Comparison of ENCODE assay signal across 15 cellular contexts in the genomic region with DNA sequence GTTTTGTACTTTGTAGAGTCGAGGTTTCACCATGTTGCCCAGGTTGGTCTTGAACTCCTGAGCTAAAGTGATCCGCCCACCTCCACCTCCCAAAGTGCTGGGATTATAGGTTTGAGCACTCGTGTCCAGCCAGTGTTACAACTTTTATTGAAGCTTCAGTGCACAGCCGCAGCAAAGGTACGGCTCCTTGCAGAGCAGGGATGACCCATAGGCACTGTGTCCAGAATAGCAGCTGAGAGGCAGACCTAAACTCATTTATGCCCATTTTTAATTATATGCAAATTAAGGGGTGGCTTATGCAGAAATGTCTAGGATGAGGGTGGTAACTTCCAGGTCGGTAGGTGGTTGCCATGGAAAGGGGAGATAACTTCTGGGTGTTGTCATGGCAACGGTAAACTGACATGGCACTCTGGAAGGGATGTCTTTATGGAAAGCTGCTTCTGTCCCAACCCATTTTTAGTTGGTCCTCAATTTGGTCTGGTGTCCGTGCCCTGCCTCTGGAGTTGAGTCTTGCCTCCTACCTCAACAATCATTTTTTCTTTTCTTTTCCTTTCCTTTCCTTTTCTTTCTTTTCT.
DNase-seq lines count a peak whose midpoint lies in the region; ATAC-seq and TF ChIP-seq lines count a peak whose summit lies in the region.
"Had no signal": no experiment of that assay in that cellular context is flagged by ENCODE, and none has a peak within 500 bp of the region (broad histone marks: within the 10 kb centered on the region; RNA-seq: fewer than 3 reads in every experiment).

No MANE protein-coding gene starts in this region.

- no peak for ATAC-seq in GM21515 (IDR thresholded peaks at IDR 0.05; ENCODE audit: unreplicated experiment)
- ATAC-seq: PC-3; stimulated activated memory B cell treated with anti-CD40 and anti-IgM and Interleukin-4, amounts not matched to agents 10 μg/mL and 1 μg/mL and 100 μg/mL, for 72 hours had no signal

- peak; percentile 51 for DNase-seq in ELF-1 (ENCODE audit: low read depth, low spot score)
- DNase-seq in NCI-H1048 (lab: John Stamatoyannopoulos, UW): peak; percentile 7
- peak; percentile 63 to 78 for DNase-seq in erythroblast (lab: John Stamatoyannopoulos, UW)
- no peak for DNase-seq in cortex of kidney (lab: John Stamatoyannopoulos, UW)
- DNase-seq: activated CD4-positive, alpha-beta T cell treated with anti-CD3 and anti-CD28 coated beads for 4 hours; activated effector memory CD4-positive, alpha-beta T cell treated with Interleukin-2 at 50 U/mL for 16 hours; AML-193; central memory CD4-positive, alpha-beta T cell; MM.1S; NCI-H2029; NCI-H69; PC-3; thyroid gland had no signal

- TF ChIP-seq POLR2A in erythroblast (IDR thresholded peaks at IDR 0.05; ENCODE audit: low read length): no peak
